9 cellular contexts compared by ENCODE assay signal in genomic region chr16:86522639-86523038, GRCh38. TPM values are rescaled to one million over a fixed set of nuclear protein-coding genes. Genes with fewer than 3 reads are reported as not detected.
"Had no signal": no experiment of that assay in that cellular context is flagged by ENCODE, and none has a peak within 500 bp of the region (broad histone marks: within the 10 kb centered on the region; RNA-seq: fewer than 3 reads in every experiment).

No MANE protein-coding gene starts in this region.

- H3K4me1 ChIP-seq: HAP-1 had no signal

- H3K27ac Mint-ChIP-seq: HFFc6 had no signal

- H3K9ac ChIP-seq: GM23248 had no signal

- ATAC-seq: HCT116, K562 had no signal

- H3K36me3 ChIP-seq: HAP-1 had no signal

- H3K9me3 ChIP-seq: HAP-1 had no signal

- H3K4me3 Mint-ChIP-seq: HFFc6 had no signal

- H2AFZ ChIP-seq: GM23248 had no signal

- DNase-seq: GM23248, GOT3, H7, HFFc6, IMR-90 had no signal

- FAIRE-seq: K562 had no signal

- H3K27ac ChIP-seq: GM23248, HL-60 had no signal

- H3K4me3 ChIP-seq: GM23248, HAP-1, K562 had no signal

RNA-seq across cellular contexts. Expression of gene FOXF1, which starts 12.3 kb away (rescaled TPM):
- total RNA-seq: H7 had no signal
- polyA plus RNA-seq: K562 had no signal

RNA-seq across cellular contexts. Expression of gene FOXL1, which starts 55.7 kb away (rescaled TPM):
- total RNA-seq: K562 had no signal
- polyA plus RNA-seq: K562 had no signal
